In genomic region chr14:61478971-61479473, GRCh38 we compare ENCODE assay signal across 9 cellular contexts.
DNase-seq lines count a peak whose midpoint lies in the region; ATAC-seq, FAIRE-seq and TF ChIP-seq lines count a peak whose summit lies in the region.
"Had no signal": no experiment of that assay in that cellular context is flagged by ENCODE, and none has a peak within 500 bp of the region (broad histone marks: within the 10 kb centered on the region; RNA-seq: fewer than 3 reads in every experiment).

No MANE protein-coding gene starts in this region.

- no peaks in the 10 kb centered on the region for H3K27me3 ChIP-seq in BLaER1 treated with 17β-estradiol and CSF1 and Interleukin-3, amounts not matched to agents 10 nM and 100 nM
- H3K27me3 ChIP-seq in GM12878 (replicated peaks in 1 of 2; ENCODE audit: control insufficient read depth in 2 of 2, insufficient read depth in 2 of 2, low read length in 1 of 2) (no peaks in the 10 kb centered on the region), subcutaneous abdominal adipose tissue (ENCODE audit: control insufficient read depth in 5 of 5, insufficient read depth in 4 of 5, low read length in 5 of 5) (no peaks in the 10 kb centered on the region), aorta (ENCODE audit: control insufficient read depth in 1 of 2, insufficient read depth in 2 of 2, low read length in 1 of 2) (no peaks in the 10 kb centered on the region)

- DNase-seq in GM12878 (ENCODE audit: low read depth, low spot score) (no peak), aorta (no peak), AG08395 (ENCODE audit: low spot score) (no peak), SHP77 treated with DMSO at 0.1 percent for 48 hours (lab: John Stamatoyannopoulos, UW) (no peak)

- 1% methylated on average over 6 of the region's 6 CpGs for WGBS in GM12878 (ENCODE audit: insufficient coverage, insufficient replicate concordance, low lambda C conversion rate, missing lambda C conversion rate)
- WGBS in aorta, 2 donors: 44 to 46% methylated on average over 6 of the region's 6 CpGs

- no TSS peak for BruUV-seq in GM12878 (replicated peaks; lab: Mats Ljungman, UMichigan)

- POLR2A ChIA-PET in GM12878 (lab: Charles Lee): interaction anchor here (0.6 kb wide), 1 partner anchor 264 kb away, joined by 8 read pairs; no protein-coding TSS in a partner anchor

- peak overlapping the region; percentile 97 to 100 (median 100) for H3K27ac ChIP-seq in BLaER1 treated with 17β-estradiol and CSF1 and Interleukin-3, amounts not matched to agents 10 nM and 100 nM
- H3K27ac ChIP-seq in GM12878 (ENCODE audit: control insufficient read depth, insufficient read depth) (peak overlapping the region; percentile 85), subcutaneous abdominal adipose tissue (ENCODE audit: low read depth, low read length) (peak overlapping the region; percentile 82), aorta (ENCODE audit: low read depth in 1 of 2, low read length in 2 of 2) (no peak overlapping the region)

- no peak for TF ChIP-seq EP300 in GM12878 (IDR thresholded peaks at IDR 0.05; ENCODE audit: borderline replicate concordance in 1 of 2, control insufficient read depth in 1 of 2, low read depth in 2 of 2, low read length in 2 of 2)

- RAD21 ChIA-PET in GM12878 (lab: Charles Lee; ENCODE audit: unreplicated experiment): interaction anchor here (0.8 to 6.1 kb wide), 9 partner anchors 20 to 358 kb away, joined by 3 to 57 read pairs (median 5); no protein-coding TSS in a partner anchor

- H3K4me1 ChIP-seq in BLaER1 treated with 17β-estradiol and CSF1 and Interleukin-3, amounts not matched to agents 10 nM and 100 nM: peaks cover 66 to 97% (median 75%) of the 10 kb centered on the region in 10 experiments
- H3K4me1 ChIP-seq in GM12878 (ENCODE audit: control insufficient read depth, insufficient read depth, low read length) (peaks cover 45% of the 10 kb centered on the region), subcutaneous abdominal adipose tissue (ENCODE audit: control insufficient read depth in 5 of 5, insufficient read depth in 5 of 5, low read length in 5 of 5) (peaks cover 5 to 51% (median 35%) of the 10 kb centered on the region in 5 donors), aorta (ENCODE audit: control insufficient read depth in 1 of 2, insufficient read depth in 2 of 2, low read length in 2 of 2) (no peaks in the 10 kb centered on the region)

- peak overlapping the region; percentile 15; the same call in 1 of the 2 replicates for H2AFZ ChIP-seq in GM12878 (ENCODE audit: control insufficient read depth, low read depth, low read length)

- intact Hi-C loops in GM12878 (cut with micrococcal nuclease; ENCODE audit: unreplicated experiment) (loop anchor here (2.0 to 5.0 kb wide), 3 partner anchors 24 to 358 kb away; no protein-coding TSS in a partner anchor), aorta (cut with DNase I) (loop anchor here (5.0 to 10.0 kb wide), 6 partner anchors 33 to 218 kb away; partner anchors contain the start of gene HIF1A (in 2 of the 2))

- peak overlapping the region; percentile 86 to 94 (median 91) for H3K9ac ChIP-seq in BLaER1 treated with 17β-estradiol and CSF1 and Interleukin-3, amounts not matched to agents 10 nM and 100 nM
- peak overlapping the region; percentile 59 for H3K9ac ChIP-seq in GM12878 (ENCODE audit: control insufficient read depth, insufficient read depth, low read length)
- no peak overlapping the region for H3K9ac ChIP-seq in subcutaneous abdominal adipose tissue (ENCODE audit: low read length in 5 of 5)

- H3K79me2 ChIP-seq in GM12878 (ENCODE audit: control insufficient read depth, insufficient read depth, low read length): peaks cover 20% of the 10 kb centered on the region

- peaks cover 0 to 30% (median 0%) of the 10 kb centered on the region in 11 experiments; a peak in 6 of 22 replicates for H3K36me3 ChIP-seq in BLaER1 treated with 17β-estradiol and CSF1 and Interleukin-3, amounts not matched to agents 10 nM and 100 nM
- H3K36me3 ChIP-seq in GM12878 (ENCODE audit: control insufficient read depth in 2 of 2, insufficient read depth in 2 of 2, low read length in 1 of 2) (peaks cover 12% of the 10 kb centered on the region in 2 experiments), subcutaneous abdominal adipose tissue (ENCODE audit: control insufficient read depth in 5 of 5, insufficient read depth in 5 of 5, low read length in 5 of 5) (peaks cover 0 to 10% (median 0%) of the 10 kb centered on the region in 5 donors), aorta (ENCODE audit: control insufficient read depth in 1 of 2, insufficient read depth in 2 of 2, low read length in 1 of 2) (no peaks in the 10 kb centered on the region)

- no peaks in the 10 kb centered on the region for H3K9me3 ChIP-seq in BLaER1 treated with 17β-estradiol and CSF1 and Interleukin-3, amounts not matched to agents 10 nM and 100 nM (replicated peaks in 1 of 11)
- H3K9me3 ChIP-seq in GM12878 (replicated peaks; ENCODE audit: control insufficient read depth, insufficient read depth, low read length): no peaks in the 10 kb centered on the region
- H3K9me3 ChIP-seq in subcutaneous abdominal adipose tissue (ENCODE audit: control insufficient read depth in 5 of 5, low read length in 5 of 5): no peaks in the 10 kb centered on the region
- H3K9me3 ChIP-seq in aorta (ENCODE audit: control insufficient read depth, low read length): no peaks in the 10 kb centered on the region

- no peak for TF ChIP-seq RAD21 in GM12878 (IDR thresholded peaks at IDR 0.05; ENCODE audit: insufficient read depth, low read depth, low read length)

- H4K20me1 ChIP-seq in BLaER1 treated with 17β-estradiol and CSF1 and Interleukin-3, amounts not matched to agents 10 nM and 100 nM: no peaks in the 10 kb centered on the region
- no peaks in the 10 kb centered on the region for H4K20me1 ChIP-seq in GM12878 (ENCODE audit: control insufficient read depth, insufficient read depth)

- CTCF ChIA-PET in GM12878 (lab: Yijun Ruan, JAX): interaction anchor here (1.3 to 6.1 kb wide), 4 partner anchors 8 to 358 kb away, joined by 3 to 72 read pairs (median 4); no protein-coding TSS in a partner anchor

- TF ChIP-seq CTCF in GM12878 (IDR thresholded peaks at IDR 0.05 in 2 of 3, conservative IDR thresholded peaks at IDR 0.05 in 1 of 3; ENCODE audit: control insufficient read depth in 2 of 3, extremely low read depth in 1 of 3, insufficient read depth in 1 of 3, low read depth in 3 of 3, low read length in 3 of 3): no peak

- peak overlapping the region in 4 of 10 experiments; percentile 2 to 30 (median 17); a peak in 4 of 20 replicates for H3K4me3 ChIP-seq in BLaER1 treated with 17β-estradiol and CSF1 and Interleukin-3, amounts not matched to agents 10 nM and 100 nM
- H3K4me3 ChIP-seq in GM12878 (peak overlapping the region; percentile 45; the same call in 1 of the 2 replicates), subcutaneous abdominal adipose tissue (ENCODE audit: low read depth in 1 of 5, low read length in 5 of 5) (no peak overlapping the region), aorta (ENCODE audit: low read length in 2 of 2) (no peak overlapping the region)

- peak overlapping the region; percentile 76 to 94 (median 87) for H3K4me2 ChIP-seq in BLaER1 treated with 17β-estradiol and CSF1 and Interleukin-3, amounts not matched to agents 10 nM and 100 nM
- peak overlapping the region; percentile 93 for H3K4me2 ChIP-seq in GM12878 (ENCODE audit: control insufficient read depth, insufficient read depth)

- in situ Hi-C loops in GM12878 (cut with MboI): no loop called here

- ATAC-seq in GM19438 (IDR thresholded peaks at IDR 0.05; ENCODE audit: low read depth, unreplicated experiment): peak; percentile 45
- peak; percentile 52 for ATAC-seq in HG03571 (IDR thresholded peaks at IDR 0.05; ENCODE audit: unreplicated experiment)
- ATAC-seq in GM12878: peak; percentile 64
- ATAC-seq in aorta (ENCODE audit: low FRiP score): no peak

- SMC1A ChIA-PET in GM12878 (lab: Charles Lee; ENCODE audit: uncharacterized antibody, unreplicated experiment): interaction anchor here (0.7 to 4.8 kb wide), 17 partner anchors 8 to 412 kb away, joined by 3 to 30 read pairs (median 3); no protein-coding TSS in a partner anchor

- peak; percentile 74 for FAIRE-seq in GM12878 (lab: Jason Lieb, UNC)
- FAIRE-seq: islet of Langerhans had no signal

- TF ChIP-seq POLR2A in GM12878 (IDR thresholded peaks at IDR 0.05; ENCODE audit: low read depth, low read length): 0 out of 2 replicates have a peak, but pooled peaks have one; percentile 30

TF ChIP-seq in GM12878, 131 proteins besides CTCF, POLR2A, EP300 and RAD21 (continues in another document):
- TF ChIP-seq EGR1 (IDR thresholded peaks at IDR 0.05; ENCODE audit: borderline replicate concordance in 1 of 2, low read depth in 2 of 2, low read length in 2 of 2) (0 out of 3 replicates have a peak, but pooled peaks of 1 of the 2 experiments have one; percentile 8), E2F8 (IDR thresholded peaks at IDR 0.05; ENCODE audit: low read depth, partially characterized antibody) (no peak), HDGF (IDR thresholded peaks at IDR 0.05) (no peak), EED (IDR thresholded peaks at IDR 0.05; ENCODE audit: low read depth) (peak; percentile 28; the same call in 1 of the 2 replicates), MYB (IDR thresholded peaks at IDR 0.05; ENCODE audit: borderline replicate concordance, low read depth, low read length) (no peak), KLF5 (IDR thresholded peaks at IDR 0.05; ENCODE audit: partially characterized antibody) (no peak), EZH2 (IDR thresholded peaks at IDR 0.05; ENCODE audit: borderline replicate concordance, control insufficient read depth, low read depth, low read length) (no peak), RUNX3 (IDR thresholded peaks at IDR 0.05; ENCODE audit: low read length) (peak; percentile 29; the same call in 1 of the 2 replicates), ZBED1 (IDR thresholded peaks at IDR 0.05; ENCODE audit: borderline replicate concordance) (no peak)

Comparison
In these comparisons a context has a peak if more than half of its experiments do, and no peak if none do; other contexts are left out.
1. H3K27ac ChIP-seq: peak in BLaER1 treated with 17β-estradiol and CSF1 and Interleukin-3, amounts not matched to agents 10 nM and 100 nM (11 of 11), GM12878 (single experiment) and subcutaneous abdominal adipose tissue (single experiment); none in aorta (0 of 2).
2. H3K9ac ChIP-seq: peak in BLaER1 treated with 17β-estradiol and CSF1 and Interleukin-3, amounts not matched to agents 10 nM and 100 nM (11 of 11) and GM12878 (single experiment); none in subcutaneous abdominal adipose tissue (0 of 5).